ENCODE assay signal across 27 cellular contexts in the genomic region with DNA sequence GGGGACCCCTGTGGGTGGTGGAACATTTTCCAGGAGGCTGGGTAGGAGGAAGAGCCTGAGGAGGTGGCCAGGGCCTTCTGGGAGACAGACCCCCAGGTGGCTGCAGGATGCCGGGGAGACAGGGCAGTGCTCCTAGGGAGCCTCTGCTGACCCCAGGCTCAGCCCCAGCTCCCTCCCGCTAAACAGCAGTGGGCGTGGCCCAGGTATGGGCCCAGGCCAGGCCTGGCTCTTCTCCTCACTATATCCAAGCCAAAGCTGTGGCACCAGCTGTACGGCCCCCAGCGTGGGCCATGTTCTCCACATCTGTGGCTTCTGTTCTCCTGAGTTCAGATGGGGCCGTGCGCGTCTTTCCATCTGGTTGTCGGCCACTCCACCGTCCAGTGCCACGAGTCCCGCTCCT. TPM values are rescaled to one million over a fixed set of nuclear protein-coding genes. Genes with fewer than 3 reads are reported as not detected.
"Had no signal": no experiment of that assay in that cellular context is flagged by ENCODE, and none has a peak within 500 bp of the region (broad histone marks: within the 10 kb centered on the region; RNA-seq: fewer than 3 reads in every experiment).

No MANE protein-coding gene starts in this region.

- DNase-seq: cortex of kidney; effector memory CD8-positive, alpha-beta T cell; erythroblast; esophagus squamous epithelium; foreskin melanocyte; hypothalamus; kidney; mesendoderm; midbrain; naive thymus-derived CD4-positive, alpha-beta T cell; sigmoid colon; stimulated activated CD4-positive, alpha-beta T cell treated with anti-CD3 and anti-CD28 coated beads, Interleukin-2, amount 100 ng/mL, for 24 hours; stimulated activated CD4-positive, alpha-beta T cell treated with anti-CD3 and anti-CD28 coated beads, Interleukin-4, amount 100 ng/mL, for 24 hours; stimulated activated naive CD4-positive, alpha-beta T cell treated with Interleukin-2 at 50 U/mL for 16 hours; stomach; thyroid gland; trophoblast cell had no signal

- ATAC-seq: effector memory CD8-positive, alpha-beta T cell; left lobe of liver had no signal

- H2AFZ ChIP-seq: parathyroid adenoma had no signal

- H3K27me3 Mint-ChIP-seq: progenitor cell of endocrine pancreas had no signal

- H3K27me3 ChIP-seq: right atrium auricular region, sigmoid colon, thyroid gland, vagina had no signal

- H3K36me3 Mint-ChIP-seq: naive thymus-derived CD4-positive, alpha-beta T cell; stimulated activated effector memory CD8-positive, alpha-beta T cell treated with anti-CD3 and anti-CD28 coated beads, Interleukin-12 subunit alpha, Interleukin-12 subunit beta, amount 100 ng/mL, for 72 hours had no signal

- H3K9me3 ChIP-seq: thyroid gland, vagina had no signal

- H3K27ac ChIP-seq: esophagus squamous epithelium, parathyroid adenoma, right atrium auricular region, sigmoid colon, stomach, thyroid gland, vagina had no signal

- H3K4me1 Mint-ChIP-seq: nephron; stimulated activated effector memory CD8-positive, alpha-beta T cell treated with anti-CD3 and anti-CD28 coated beads, Interleukin-12 subunit alpha, Interleukin-12 subunit beta, amount 100 ng/mL, for 72 hours had no signal

- H3K4me3 ChIP-seq: esophagus squamous epithelium, right atrium auricular region, sigmoid colon, stomach, thyroid gland, vagina had no signal

- H3K4me3 Mint-ChIP-seq: naive thymus-derived CD4-positive, alpha-beta T cell; nephron; stimulated activated effector memory CD8-positive, alpha-beta T cell treated with anti-CD3 and anti-CD28 coated beads, Interleukin-12 subunit alpha, Interleukin-12 subunit beta, amount 100 ng/mL, for 72 hours had no signal

- H3K36me3 ChIP-seq: esophagus squamous epithelium, right atrium auricular region, sigmoid colon, stomach, thyroid gland, vagina had no signal

- H3K79me2 ChIP-seq: parathyroid adenoma had no signal

- H3K9ac ChIP-seq: parathyroid adenoma had no signal

- H3K4me1 ChIP-seq: esophagus squamous epithelium, parathyroid adenoma, right atrium auricular region, sigmoid colon, stomach, thyroid gland, vagina had no signal

- H3K27ac Mint-ChIP-seq: effector memory CD8-positive, alpha-beta T cell; naive thymus-derived CD4-positive, alpha-beta T cell; nephron; stimulated activated effector memory CD8-positive, alpha-beta T cell treated with anti-CD3 and anti-CD28 coated beads, Interleukin-12 subunit alpha, Interleukin-12 subunit beta, amount 100 ng/mL, for 72 hours had no signal

- H3K9me3 Mint-ChIP-seq: effector memory CD8-positive, alpha-beta T cell; stimulated activated effector memory CD8-positive, alpha-beta T cell treated with anti-CD3 and anti-CD28 coated beads, Interleukin-12 subunit alpha, Interleukin-12 subunit beta, amount 100 ng/mL, for 72 hours had no signal

RNA-seq across cellular contexts. Expression of a gene that starts 58.5 kb away (rescaled TPM):
- total RNA-seq: dermis microvascular lymphatic vessel endothelial cell, kidney, left lobe of liver, lung microvascular endothelial cell, osteoblast, progenitor cell of endocrine pancreas, vagina had no signal
